18 cellular contexts compared by ENCODE assay signal in genomic region chr20:62242196-62242595, GRCh38. TPM values are rescaled to one million over a fixed set of nuclear protein-coding genes. Genes with fewer than 3 reads are reported as not detected.
DNase-seq lines count a peak whose midpoint lies in the region; ATAC-seq and TF ChIP-seq lines count a peak whose summit lies in the region.
"Had no signal": no experiment of that assay in that cellular context is flagged by ENCODE, and none has a peak within 500 bp of the region (broad histone marks: within the 10 kb centered on the region; RNA-seq: fewer than 3 reads in every experiment).

No MANE protein-coding gene starts in this region.

- no peaks in the 10 kb centered on the region for H3K36me3 ChIP-seq in right atrium auricular region
- peaks cover 0 to 12% of the 10 kb centered on the region in 2 donors for H3K36me3 ChIP-seq in vagina

- no peak for TF ChIP-seq POLR2A in vagina (IDR thresholded peaks at IDR 0.05)

- no peaks in the 10 kb centered on the region for H3K27me3 ChIP-seq in right atrium auricular region
- no peaks in the 10 kb centered on the region for H3K27me3 ChIP-seq in vagina
- H3K27me3 ChIP-seq: foreskin keratinocyte had no signal

- ATAC-seq in Right ventricle myocardium inferior, result no peak
- ATAC-seq: activated CD8-positive, alpha-beta T cell treated with anti-CD3 and anti-CD28 coated beads, Interleukin-2, amount 10 ng/mL, durations not matched to agents 7 days and 5 days; CD8-positive, alpha-beta T cell; foreskin keratinocyte; Panc1 had no signal

- intact Hi-C loops in Right ventricle myocardium inferior (cut with DNase I), result no loop called here
- intact Hi-C loops in vagina (cut with DNase I), result loop anchor here (5.0 kb wide), 1 partner anchor 1845 kb away; no protein-coding TSS in a partner anchor

- H3K4me3 Mint-ChIP-seq in chondrocyte (ENCODE audit: unreplicated experiment) (no peak overlapping the region), nephron (peak overlapping the region; percentile 43 to 96 (median 74))
- H3K4me3 Mint-ChIP-seq: activated CD8-positive, alpha-beta T cell treated with anti-CD3 and anti-CD28 coated beads, Interleukin-2, amount 10 ng/mL, durations not matched to agents 7 days and 5 days had no signal

- DNase-seq in right atrium auricular region (ENCODE audit: low spot score), result no peak
- DNase-seq in Right ventricle myocardium inferior (ENCODE audit: missing footprints), result no peak
- no peak for DNase-seq in chondrocyte (ENCODE audit: low spot score)
- DNase-seq in vagina (ENCODE audit: extremely low spot score in 2 of 2), result no peak
- no peak for DNase-seq in hepatic stellate cell (ENCODE audit: low spot score)
- no peak for DNase-seq in dedifferentiated amniotic fluid mesenchymal stem cell (ENCODE audit: extremely low spot score)
- DNase-seq in T-helper 1 cell, result no peak
- DNase-seq: activated CD8-positive, alpha-beta T cell treated with anti-CD3 and anti-CD28 coated beads, Interleukin-2, amount 10 ng/mL, durations not matched to agents 7 days and 5 days; caudate nucleus; CD8-positive, alpha-beta T cell; foreskin keratinocyte; NCI-H2171 treated with DMSO at 0.1 percent for 48 hours; stimulated activated CD4-positive, alpha-beta T cell treated with anti-CD3 and anti-CD28 coated beads, Interleukin-15, amount 100 ng/mL, for 24 hours; stimulated activated naive CD4-positive, alpha-beta T cell had no signal

- H3K4me1 ChIP-seq in right atrium auricular region, result peaks cover 0 to 77% of the 10 kb centered on the region in 2 donors
- peaks cover 86% of the 10 kb centered on the region for H3K4me1 ChIP-seq in vagina
- H3K4me1 ChIP-seq: foreskin keratinocyte had no signal

- H3K36me3 Mint-ChIP-seq in chondrocyte (ENCODE audit: low read depth) (peaks cover 3% of the 10 kb centered on the region), nephron (ENCODE audit: low read depth) (no peaks in the 10 kb centered on the region)

- H3K27ac Mint-ChIP-seq in chondrocyte (ENCODE audit: unreplicated experiment) (peak overlapping the region; percentile 27), nephron (no peak overlapping the region)

- H3K9me3 Mint-ChIP-seq in chondrocyte (ENCODE audit: low read depth) (no peaks in the 10 kb centered on the region), nephron (no peaks in the 10 kb centered on the region)
- H3K9me3 Mint-ChIP-seq: CD8-positive, alpha-beta T cell had no signal

- H3K27me3 Mint-ChIP-seq in chondrocyte (ENCODE audit: low read depth), result no peaks in the 10 kb centered on the region
- H3K27me3 Mint-ChIP-seq in nephron (ENCODE audit: low read depth), result no peaks in the 10 kb centered on the region
- H3K27me3 Mint-ChIP-seq: progenitor cell of endocrine pancreas had no signal

- H3K4me3 ChIP-seq in right atrium auricular region (no peak overlapping the region), vagina (no peak overlapping the region)

- TF ChIP-seq CTCF in right atrium auricular region (IDR thresholded peaks at IDR 0.05) (no peak), chondrocyte (IDR thresholded peaks at IDR 0.05) (no peak), nephron (IDR thresholded peaks at IDR 0.05; ENCODE audit: unreplicated experiment in 3 of 3) (no peak), vagina (IDR thresholded peaks at IDR 0.05) (no peak)

- H3K4me1 Mint-ChIP-seq in chondrocyte (ENCODE audit: low read depth) (peaks cover 36% of the 10 kb centered on the region), nephron (peaks cover 6% of the 10 kb centered on the region)

- peak overlapping the region; percentile 48 to 92 for H3K27ac ChIP-seq in right atrium auricular region
- H3K27ac ChIP-seq in vagina, result peak overlapping the region; percentile 46
- H3K27ac ChIP-seq: foreskin keratinocyte had no signal

- H3K9me3 ChIP-seq in right atrium auricular region (no peaks in the 10 kb centered on the region), vagina (no peaks in the 10 kb centered on the region)

RNA-seq across cellular contexts. Expression of gene OSBPL2, which starts 3.9 kb away (rescaled TPM):
- total RNA-seq in right atrium auricular region, result 10 to 100 TPM; 27.2 to 29.6 TPM
- 59.5 TPM for total RNA-seq in Right ventricle myocardium inferior
- 44.4 to 49.0 TPM (median 48.3 TPM) in 3 replicates for total RNA-seq in chondrocyte
- total RNA-seq in vagina, result 51.3 TPM

RNA-seq across cellular contexts. Expression of gene HRH3, which starts 22.1 kb away (rescaled TPM):
- total RNA-seq in right atrium auricular region (not detected), Right ventricle myocardium inferior (not detected), chondrocyte (not detected in 3 replicates), vagina (not detected)
- total RNA-seq: activated CD8-positive, alpha-beta T cell treated with anti-CD3 and anti-CD28 coated beads, Interleukin-2, amount 10 ng/mL, durations not matched to agents 7 days and 5 days; CD8-positive, alpha-beta T cell; foreskin keratinocyte; lower leg skin had no signal

RNA-seq across cellular contexts. Expression of gene MTG2, which starts 59.4 kb away (rescaled TPM):
- total RNA-seq in right atrium auricular region, result 10 to 100 TPM; 20.7 to 24.1 TPM
- total RNA-seq in Right ventricle myocardium inferior, result 21.6 TPM
- total RNA-seq in chondrocyte, result 22.3 to 28.3 TPM (median 22.6 TPM) in 3 replicates
- 13.3 TPM for total RNA-seq in vagina
